8 cellular contexts compared by ENCODE assay signal in the genomic region with DNA sequence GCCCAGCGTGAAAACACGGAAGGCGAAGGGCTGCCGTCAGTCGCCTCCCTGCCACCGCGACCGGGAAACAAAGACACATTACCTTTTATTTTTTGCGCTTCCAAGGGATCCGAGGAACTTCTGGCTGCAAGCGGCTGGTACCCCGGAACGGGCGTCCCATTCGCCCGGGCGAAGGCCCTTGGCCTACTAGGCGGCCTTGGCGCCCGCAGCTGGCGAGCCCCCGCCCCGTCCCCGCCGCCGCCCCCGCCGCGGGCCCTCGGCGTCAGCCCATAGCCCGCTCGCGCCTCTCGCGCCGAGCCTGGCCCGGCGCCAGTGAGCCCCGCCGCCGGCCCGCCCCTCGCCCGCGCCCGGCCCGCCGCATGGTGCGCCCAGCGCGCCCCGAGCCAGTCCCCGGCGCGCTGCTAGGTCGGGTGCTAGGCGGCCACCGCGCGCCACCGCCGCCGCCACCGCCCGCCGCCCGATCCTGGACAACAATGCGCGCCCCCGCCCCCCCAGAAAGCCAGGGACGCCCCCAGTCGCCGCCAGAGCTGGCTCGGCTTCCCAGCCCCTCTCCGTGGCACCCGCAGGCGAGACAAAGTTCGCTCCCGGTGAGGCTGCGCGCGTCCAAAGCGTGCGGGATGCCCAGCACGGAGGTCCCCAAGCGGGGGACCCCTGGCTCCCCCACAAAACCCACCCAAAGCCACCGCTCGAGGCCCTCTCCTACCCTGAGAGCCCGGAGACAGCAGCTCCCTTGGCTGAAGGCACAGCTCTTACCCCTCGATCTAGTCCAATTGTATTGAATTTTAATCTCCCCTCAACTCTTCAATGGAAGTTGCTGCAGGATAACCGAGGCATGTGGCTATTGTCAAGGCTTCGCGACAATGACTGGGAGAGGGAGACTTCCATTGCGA.
DNase-seq lines count a peak whose midpoint lies in the region; ATAC-seq and TF ChIP-seq lines count a peak whose summit lies in the region.

No MANE protein-coding gene starts in this region.

- TF ChIP-seq CTCF in GM06990 (IDR thresholded peaks at IDR 0.05; ENCODE audit: insufficient read depth, low read length, poor library complexity, severe bottlenecking) (no peak), mesothelial cell of epicardium (IDR thresholded peaks at IDR 0.05; ENCODE audit: unreplicated experiment) (no peak), vagina (IDR thresholded peaks at IDR 0.05) (no peak)

- H3K4me3 ChIP-seq in GM06990 (replicated peaks; ENCODE audit: low read depth, low read length) (peak overlapping the region; percentile 71), NT2/D1 (ENCODE audit: insufficient read length, low read depth) (peak overlapping the region; percentile 59), ectodermal cell (ENCODE audit: insufficient read depth, low read depth, low read length) (peak overlapping the region; percentile 54), vagina (peak overlapping the region; percentile 57 to 77)

- no peaks in the 10 kb centered on the region for H3K27me3 ChIP-seq in GM06990 (replicated peaks; ENCODE audit: control insufficient read depth, insufficient read depth, low read length)
- peaks cover 30% of the 10 kb centered on the region for H3K27me3 ChIP-seq in NT2/D1 (ENCODE audit: insufficient read depth, insufficient read length)
- H3K27me3 ChIP-seq in ectodermal cell (ENCODE audit: control insufficient read depth, insufficient read depth, low read length, poor library complexity, severe bottlenecking): peaks cover 30% of the 10 kb centered on the region
- no peaks in the 10 kb centered on the region for H3K27me3 ChIP-seq in vagina

- no peak for ATAC-seq in GM21360 (IDR thresholded peaks at IDR 0.05; ENCODE audit: unreplicated experiment)

- peaks cover 7% of the 10 kb centered on the region for H3K36me3 Mint-ChIP-seq in mesothelial cell of epicardium

- intact Hi-C loops in vagina (cut with DNase I): no loop called here

- DNase-seq in GM06990 (ENCODE audit: extremely low read depth, insufficient read length) (peak; percentile 62), NT2/D1 (ENCODE audit: low read depth, low spot score) (no peak), mesothelial cell of epicardium (ENCODE audit: low spot score in 2 of 2, unreplicated experiment in 2 of 2) (peak; percentile 50 to 67), vagina (ENCODE audit: extremely low spot score in 2 of 2) (no peak), pons (ENCODE audit: low spot score) (no peak), DMS153 (lab: John Stamatoyannopoulos, UW) (no peak)

- H3K9me3 Mint-ChIP-seq in mesothelial cell of epicardium: peaks cover 4% of the 10 kb centered on the region

- H3K27ac ChIP-seq in ectodermal cell (ENCODE audit: insufficient read depth, low read depth, low read length, poor library complexity, severe bottlenecking): no peak overlapping the region
- H3K27ac ChIP-seq in vagina: peak overlapping the region; percentile 65

- H3K27ac Mint-ChIP-seq in mesothelial cell of epicardium: peak overlapping the region; percentile 83

- no peaks in the 10 kb centered on the region for H3K36me3 ChIP-seq in GM06990 (ENCODE audit: control insufficient read depth, insufficient read depth, low read length)
- peaks cover 3% of the 10 kb centered on the region for H3K36me3 ChIP-seq in NT2/D1 (ENCODE audit: insufficient read depth, insufficient read length, low read length)
- no peaks in the 10 kb centered on the region for H3K36me3 ChIP-seq in ectodermal cell (ENCODE audit: control insufficient read depth, insufficient read depth, low read length)
- H3K36me3 ChIP-seq in vagina: no peaks in the 10 kb centered on the region

- H3K9me3 ChIP-seq in NT2/D1 (ENCODE audit: insufficient read depth, low read length): no peaks in the 10 kb centered on the region
- no peaks in the 10 kb centered on the region for H3K9me3 ChIP-seq in ectodermal cell (ENCODE audit: control insufficient read depth, low read length)
- no peaks in the 10 kb centered on the region for H3K9me3 ChIP-seq in vagina

- H3K9ac ChIP-seq in NT2/D1 (ENCODE audit: insufficient read length, low read depth): peak overlapping the region; percentile 79

- peaks cover 81% of the 10 kb centered on the region for H3K27me3 Mint-ChIP-seq in mesothelial cell of epicardium (ENCODE audit: low read depth)

- TF ChIP-seq POLR2A in vagina (IDR thresholded peaks at IDR 0.05): no peak

- peak overlapping the region; percentile 77 for H3K4me3 Mint-ChIP-seq in mesothelial cell of epicardium

- no peaks in the 10 kb centered on the region for H3K4me1 ChIP-seq in NT2/D1 (ENCODE audit: insufficient read depth, insufficient read length)
- H3K4me1 ChIP-seq in ectodermal cell (ENCODE audit: control insufficient read depth, insufficient read depth, low read length): peaks cover 7% of the 10 kb centered on the region
- peaks cover 24% of the 10 kb centered on the region for H3K4me1 ChIP-seq in vagina

- H3K4me1 Mint-ChIP-seq in mesothelial cell of epicardium: peaks cover 23% of the 10 kb centered on the region

- WGBS in ectodermal cell, 2 experiments: 0 to 1% methylated on average over 95 of the region's 95 CpGs

Comparison
In these comparisons a context has a peak if more than half of its experiments do, and no peak if none do; other contexts are left out.
1. DNase-seq: peak in GM06990 (single experiment) and mesothelial cell of epicardium (2 of 2); none in NT2/D1 (single experiment), vagina (0 of 2), pons (single experiment) and DMS153 (single experiment).
2. Peak in every context shown above with its lines, with median percentiles within 50 percentile points of each other: H3K4me3 ChIP-seq.